ENCODE assay signal across 17 cellular contexts in the genomic region with DNA sequence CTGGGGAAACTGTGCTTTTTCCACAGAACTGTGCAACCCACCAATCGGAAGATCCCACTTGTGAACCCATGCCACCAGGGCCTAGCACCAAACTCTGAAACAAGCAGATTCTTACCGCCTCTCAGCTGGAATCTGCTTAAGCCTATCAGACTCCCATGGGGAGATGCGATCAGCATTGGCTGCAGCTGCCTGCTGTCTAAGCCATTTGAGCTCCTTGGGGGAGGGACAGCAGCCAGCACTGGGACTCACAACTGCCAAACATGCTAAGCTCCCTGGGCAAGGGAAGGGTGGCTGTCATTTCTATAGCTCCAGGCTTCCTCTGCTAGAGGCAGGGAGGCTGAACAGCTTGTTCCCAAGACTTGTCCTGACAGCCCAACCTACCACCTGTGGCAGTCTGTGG.
A peak's percentile ranks its signal among the peaks of the same experiment; 100 is the strongest.
DNase-seq lines count a peak whose midpoint lies in the region; ATAC-seq and TF ChIP-seq lines count a peak whose summit lies in the region.
"Had no signal": no experiment of that assay in that cellular context is flagged by ENCODE, and none has a peak within 500 bp of the region (broad histone marks: within the 10 kb centered on the region; RNA-seq: fewer than 3 reads in every experiment).

No MANE protein-coding gene starts in this region.

- DNase-seq in D341Med (ENCODE audit: low spot score) (peak; percentile 78), NCI-H82 (lab: John Stamatoyannopoulos, UW) (peak; percentile 97), heart left ventricle (peak; percentile 21 to 70 (median 29)), neural progenitor cell (ENCODE audit: low spot score) (peak; percentile 52), DMS79 treated with DMSO at 0.1 percent for 48 hours (lab: John Stamatoyannopoulos, UW) (no peak), NCI-H187 treated with DMSO at 0.1 percent for 48 hours (lab: John Stamatoyannopoulos, UW) (no peak)
- no peak for DNase-seq in stimulated activated naive CD4-positive, alpha-beta T cell treated with Interleukin-2 at 50 U/mL for 16 hours (lab: John Stamatoyannopoulos, UW)
- DNase-seq: Calu3; CD4-positive, alpha-beta memory T cell; DMS79; Kasumi-1; MG63; NCI-H1092; NCI-H146; NCI-H2081 had no signal

- H4K20me1 ChIP-seq in neural progenitor cell (ENCODE audit: low read depth) = no peaks in the 10 kb centered on the region
- H4K20me1 ChIP-seq: BLaER1 had no signal

- H3K4me1 ChIP-seq in heart left ventricle (no peaks in the 10 kb centered on the region), neural progenitor cell (peaks cover 6% of the 10 kb centered on the region)
- H3K4me1 ChIP-seq: A549, BLaER1 had no signal

- 61 to 80% (median 72%) methylated on average over 2 to 3 of the region's 3 CpGs for WGBS in heart left ventricle, 4 donors

- H3K4me2 ChIP-seq in neural progenitor cell = peak overlapping the region; percentile 38
- H3K4me2 ChIP-seq: A549, BLaER1 had no signal

- no peak overlapping the region for H2AFZ ChIP-seq in neural progenitor cell (replicated peaks)

- H3K27me3 ChIP-seq in heart left ventricle = no peaks in the 10 kb centered on the region
- H3K27me3 ChIP-seq in neural progenitor cell = no peaks in the 10 kb centered on the region
- H3K27me3 ChIP-seq: BLaER1, MG63 had no signal

- no peaks in the 10 kb centered on the region for H3K4me1 Mint-ChIP-seq in neural progenitor cell
- H3K4me1 Mint-ChIP-seq: CD4-positive, alpha-beta memory T cell had no signal

- peaks cover 39% of the 10 kb centered on the region for H3K36me3 Mint-ChIP-seq in neural progenitor cell
- H3K36me3 Mint-ChIP-seq: CD4-positive, alpha-beta memory T cell had no signal

- TF ChIP-seq CTCF in heart left ventricle (IDR thresholded peaks at IDR 0.05) (no peak), neural progenitor cell (IDR thresholded peaks at IDR 0.05) (no peak)

- no peak overlapping the region for H3K4me3 ChIP-seq in heart left ventricle
- H3K4me3 ChIP-seq in neural progenitor cell = no peak overlapping the region
- H3K4me3 ChIP-seq: A549, BLaER1, MG63 had no signal

- no peak overlapping the region for H3K9ac ChIP-seq in neural progenitor cell
- H3K9ac ChIP-seq: BLaER1 had no signal

- H3K27me3 Mint-ChIP-seq in neural progenitor cell (ENCODE audit: insufficient read depth, low read depth) = peaks cover 5% of the 10 kb centered on the region
- H3K27me3 Mint-ChIP-seq: CD4-positive, alpha-beta memory T cell had no signal

- H3K36me3 ChIP-seq in heart left ventricle (no peaks in the 10 kb centered on the region), neural progenitor cell (peaks cover 7% of the 10 kb centered on the region)
- H3K36me3 ChIP-seq: MG63 had no signal

- no peaks in the 10 kb centered on the region for H3F3A ChIP-seq in neural progenitor cell (ENCODE audit: low read depth)

- TF ChIP-seq POLR2A in heart left ventricle (IDR thresholded peaks at IDR 0.05) = no peak

- peak in 3 of 4 donors; percentile 13 to 53 (median 31) for ATAC-seq in heart left ventricle
- ATAC-seq: A549 had no signal

- H3K9me3 Mint-ChIP-seq in neural progenitor cell = peaks cover 10% of the 10 kb centered on the region

- no peak overlapping the region for H3K27ac Mint-ChIP-seq in neural progenitor cell
- H3K27ac Mint-ChIP-seq: CD4-positive, alpha-beta memory T cell had no signal

- intact Hi-C loops in heart left ventricle (cut with DNase I) = no loop called here

- H3K9me3 ChIP-seq in heart left ventricle = no peaks in the 10 kb centered on the region
- peaks cover 3% of the 10 kb centered on the region for H3K9me3 ChIP-seq in neural progenitor cell (ENCODE audit: low read depth)
- H3K9me3 ChIP-seq: A549, MG63 had no signal

- H3K27ac ChIP-seq in heart left ventricle (no peak overlapping the region), neural progenitor cell (peak overlapping the region; percentile 33)
- H3K27ac ChIP-seq: A549, BLaER1 had no signal

- no peaks in the 10 kb centered on the region for H3K79me2 ChIP-seq in neural progenitor cell (ENCODE audit: low read depth)

- H3K4me3 Mint-ChIP-seq in neural progenitor cell = no peak overlapping the region
- H3K4me3 Mint-ChIP-seq: CD4-positive, alpha-beta memory T cell had no signal

Comparison
In these comparisons a context has a peak if more than half of its experiments do, and no peak if none do; other contexts are left out.
1. DNase-seq: peak in D341Med (single experiment), NCI-H82 (single experiment), heart left ventricle (5 of 5) and neural progenitor cell (single experiment); none in DMS79 treated with DMSO at 0.1 percent for 48 hours (single experiment), NCI-H187 treated with DMSO at 0.1 percent for 48 hours (single experiment) and stimulated activated naive CD4-positive, alpha-beta T cell treated with Interleukin-2 at 50 U/mL for 16 hours (single experiment).